In genomic region chr15:31222769-31223345, GRCh38 we compare ENCODE assay signal across 16 cellular contexts.
A peak's percentile ranks its signal among the peaks of the same experiment; 100 is the strongest.
DNase-seq lines count a peak whose midpoint lies in the region; ATAC-seq and TF ChIP-seq lines count a peak whose summit lies in the region.
"Had no signal": no experiment of that assay in that cellular context is flagged by ENCODE, and none has a peak within 500 bp of the region (broad histone marks: within the 10 kb centered on the region; RNA-seq: fewer than 3 reads in every experiment).

No MANE protein-coding gene starts in this region.

- peak overlapping the region; percentile 29 for H3K27ac ChIP-seq in Panc1 (ENCODE audit: low read length)
- H3K27ac ChIP-seq: ovary had no signal

- H3K4me3 ChIP-seq in Panc1 (ENCODE audit: low read depth in 2 of 2, low read length in 2 of 2), result no peak overlapping the region
- H3K4me3 ChIP-seq: GM12878, ovary had no signal

- POLR2A ChIA-PET in Panc1 (lab: Charles Lee), result no interaction called here
- POLR2A ChIA-PET in naive thymus-derived CD8-positive, alpha-beta T cell (lab: Charles Lee), result interaction anchor here (1.2 kb wide), 1 partner anchor 44 kb away, joined by 4 read pairs; no protein-coding TSS in a partner anchor

- H3K4me3 Mint-ChIP-seq in naive thymus-derived CD8-positive, alpha-beta T cell, result peak overlapping the region in 6 of 10 donors; percentile 8 to 27 (median 17)
- H3K4me3 Mint-ChIP-seq: activated T-cell treated with anti-CD3 and anti-CD28 coated beads, Interleukin-2, amount 50 U/mL, for 24 hours; brain; effector memory CD8-positive, alpha-beta T cell had no signal

- in situ Hi-C loops in Panc1 (cut with HindIII; ENCODE audit: low pct_unique_long_range_greater_than_20kb, low sequenced_read_pairs), result no loop called here

- H3K9me3 Mint-ChIP-seq in naive thymus-derived CD8-positive, alpha-beta T cell, result no peaks in the 10 kb centered on the region
- H3K9me3 Mint-ChIP-seq: activated T-cell treated with anti-CD3 and anti-CD28 coated beads, Interleukin-2, amount 50 U/mL, for 24 hours; effector memory CD8-positive, alpha-beta T cell had no signal

- TF ChIP-seq CTCF in Panc1 (IDR thresholded peaks at IDR 0.05), result no peak

- no peaks in the 10 kb centered on the region for H3K27me3 Mint-ChIP-seq in naive thymus-derived CD8-positive, alpha-beta T cell
- H3K27me3 Mint-ChIP-seq: activated T-cell treated with anti-CD3 and anti-CD28 coated beads, Interleukin-2, amount 50 U/mL, for 24 hours; effector memory CD8-positive, alpha-beta T cell had no signal

- CTCF ChIA-PET in Panc1 (lab: Charles Lee), result no interaction called here

- no peaks in the 10 kb centered on the region for H3K9me3 ChIP-seq in Panc1 (ENCODE audit: control insufficient read depth, insufficient read depth, low read depth, low read length)
- H3K9me3 ChIP-seq: ovary had no signal

- H3K36me3 Mint-ChIP-seq in naive thymus-derived CD8-positive, alpha-beta T cell, result no peaks in the 10 kb centered on the region
- H3K36me3 Mint-ChIP-seq: brain had no signal

- H3K36me3 ChIP-seq in Panc1 (ENCODE audit: control insufficient read depth, insufficient read depth, low read length), result no peaks in the 10 kb centered on the region
- H3K36me3 ChIP-seq: ovary had no signal

- intact Hi-C loops in Panc1 (cut with micrococcal nuclease; ENCODE audit: unreplicated experiment), result loop anchor here (10.0 kb wide), 1 partner anchor 62 kb away; no protein-coding TSS in a partner anchor

- H3K27me3 ChIP-seq in Panc1 (ENCODE audit: control insufficient read depth, insufficient read depth, low read length), result no peaks in the 10 kb centered on the region
- H3K27me3 ChIP-seq: ovary had no signal

- DNase-seq in NCI-H2171 treated with DMSO at 0.1 percent for 48 hours (lab: John Stamatoyannopoulos, UW), result peak; percentile 33
- DNase-seq in NCI-H2171 (lab: John Stamatoyannopoulos, UW), result no peak
- DNase-seq in DMS79 treated with DMSO at 0.1 percent for 48 hours (lab: John Stamatoyannopoulos, UW), result peak; percentile 73
- no peak for DNase-seq in Panc1 (ENCODE audit: low read depth, low spot score)
- no peak for DNase-seq in naive thymus-derived CD8-positive, alpha-beta T cell
- DNase-seq in RPMI8226, result no peak
- no peak for DNase-seq in SIG-M5 treated with dmso at 0.1 percent for 504 hours (lab: John Stamatoyannopoulos, UW; ENCODE audit: unreplicated experiment)
- DNase-seq in NCI-H2029 treated with DMSO at 0.1 percent for 48 hours (lab: John Stamatoyannopoulos, UW), result no peak
- DNase-seq: ACHN; activated CD4-positive, CD25-positive, alpha-beta regulatory T cell; activated T-cell treated with anti-CD3 and anti-CD28 coated beads, Interleukin-2, amount 50 U/mL, for 24 hours; DND-41; effector memory CD8-positive, alpha-beta T cell; ovary had no signal

- BruUV-seq in Panc1 (replicated peaks; lab: Mats Ljungman, UMichigan), result no TSS peak

- peaks cover 18 to 54% (median 41%) of the 10 kb centered on the region in 4 donors for H3K4me1 Mint-ChIP-seq in naive thymus-derived CD8-positive, alpha-beta T cell

- peaks cover 22% of the 10 kb centered on the region for H3K4me1 ChIP-seq in Panc1 (ENCODE audit: control insufficient read depth, insufficient read depth, low read length)

- no peak for ATAC-seq in Panc1
- ATAC-seq in naive thymus-derived CD8-positive, alpha-beta T cell, result no peak
- ATAC-seq: effector memory CD8-positive, alpha-beta T cell; GM12878 had no signal

- H3K27ac Mint-ChIP-seq in naive thymus-derived CD8-positive, alpha-beta T cell, result peak overlapping the region in 7 of 10 donors; percentile 0 to 75 (median 25)
- H3K27ac Mint-ChIP-seq: activated T-cell treated with anti-CD3 and anti-CD28 coated beads, Interleukin-2, amount 50 U/mL, for 24 hours; effector memory CD8-positive, alpha-beta T cell had no signal

Comparison
In these comparisons a context has a peak if more than half of its experiments do, and no peak if none do; other contexts are left out.
1. DNase-seq: peak in NCI-H2171 treated with DMSO at 0.1 percent for 48 hours (single experiment) and DMS79 treated with DMSO at 0.1 percent for 48 hours (single experiment); none in NCI-H2171 (single experiment), Panc1 (single experiment), naive thymus-derived CD8-positive, alpha-beta T cell (0 of 10), RPMI8226 (single experiment), SIG-M5 treated with dmso at 0.1 percent for 504 hours (single experiment) and NCI-H2029 treated with DMSO at 0.1 percent for 48 hours (single experiment).